ENCODE assay signal across 1 cellular context in genomic region chr6:138988469-138988834, GRCh38.
TF ChIP-seq lines count a peak whose summit lies in the region.

No MANE protein-coding gene starts in this region.

TF ChIP-seq in IMR-90, 13 proteins besides CTCF, POLR2A, EP300 and RAD21:
- TF ChIP-seq SMC3 (IDR thresholded peaks at IDR 0.05; ENCODE audit: low read depth, low read length) = no peak
- no peak for TF ChIP-seq BHLHE40 (IDR thresholded peaks at IDR 0.05; ENCODE audit: low read depth, low read length)
- TF ChIP-seq, protein P1, sequence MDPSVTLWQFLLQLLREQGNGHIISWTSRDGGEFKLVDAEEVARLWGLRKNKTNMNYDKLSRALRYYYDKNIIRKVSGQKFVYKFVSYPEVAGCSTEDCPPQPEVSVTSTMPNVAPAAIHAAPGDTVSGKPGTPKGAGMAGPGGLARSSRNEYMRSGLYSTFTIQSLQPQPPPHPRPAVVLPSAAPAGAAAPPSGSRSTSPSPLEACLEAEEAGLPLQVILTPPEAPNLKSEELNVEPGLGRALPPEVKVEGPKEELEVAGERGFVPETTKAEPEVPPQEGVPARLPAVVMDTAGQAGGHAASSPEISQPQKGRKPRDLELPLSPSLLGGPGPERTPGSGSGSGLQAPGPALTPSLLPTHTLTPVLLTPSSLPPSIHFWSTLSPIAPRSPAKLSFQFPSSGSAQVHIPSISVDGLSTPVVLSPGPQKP (IDR thresholded peaks at IDR 0.05; ENCODE audit: borderline replicate concordance, low read depth, low read length) = no peak
- no peak for TF ChIP-seq MXI1 (IDR thresholded peaks at IDR 0.05; ENCODE audit: borderline replicate concordance, low read depth, low read length)
- no peak for TF ChIP-seq RFX5 (IDR thresholded peaks at IDR 0.05; ENCODE audit: low read depth, low read length)
- TF ChIP-seq NFE2L2 (IDR thresholded peaks at IDR 0.05; ENCODE audit: low read depth, low read length) = no peak
- TF ChIP-seq, protein P2, sequence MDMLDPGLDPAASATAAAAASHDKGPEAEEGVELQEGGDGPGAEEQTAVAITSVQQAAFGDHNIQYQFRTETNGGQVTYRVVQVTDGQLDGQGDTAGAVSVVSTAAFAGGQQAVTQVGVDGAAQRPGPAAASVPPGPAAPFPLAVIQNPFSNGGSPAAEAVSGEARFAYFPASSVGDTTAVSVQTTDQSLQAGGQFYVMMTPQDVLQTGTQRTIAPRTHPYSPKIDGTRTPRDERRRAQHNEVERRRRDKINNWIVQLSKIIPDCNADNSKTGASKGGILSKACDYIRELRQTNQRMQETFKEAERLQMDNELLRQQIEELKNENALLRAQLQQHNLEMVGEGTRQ (IDR thresholded peaks at IDR 0.05; ENCODE audit: low read depth, low read length) = no peak
- TF ChIP-seq MAZ (IDR thresholded peaks at IDR 0.05; ENCODE audit: borderline replicate concordance, low read depth, low read length) = no peak
- TF ChIP-seq RCOR1 (IDR thresholded peaks at IDR 0.05; ENCODE audit: insufficient replicate concordance, low read length) = no peak
- no peak for TF ChIP-seq CEBPB (IDR thresholded peaks at IDR 0.05; ENCODE audit: low read depth, low read length)
- TF ChIP-seq FOS (IDR thresholded peaks at IDR 0.05; ENCODE audit: low read depth, low read length) = no peak
- TF ChIP-seq MAFK (IDR thresholded peaks at IDR 0.05; ENCODE audit: low read depth, low read length) = no peak
- no peak for TF ChIP-seq CHD1 (IDR thresholded peaks at IDR 0.05; ENCODE audit: low read depth, low read length)
TF ChIP-seq in IMR-90: peak in this region for 0.
